ENCODE assay signal across 8 cellular contexts in genomic region chr12:51025748-51026654, GRCh38. TPM values are rescaled to one million over a fixed set of nuclear protein-coding genes. Genes with fewer than 3 reads are reported as not detected.
A peak's percentile ranks its signal among the peaks of the same experiment; 100 is the strongest.
DNase-seq lines count a peak whose midpoint lies in the region; ATAC-seq and TF ChIP-seq lines count a peak whose summit lies in the region.

SLC11A2 (minus strand) TSS chr12:51026384; CDS start chr12:51010728, 15,656 bp downstream.

- H3K27ac ChIP-seq in cardiac muscle cell = peak within 1 kb of the TSS; percentile 91
- H3K27ac ChIP-seq in parathyroid adenoma = peak within 1 kb of the TSS; percentile 95
- H3K27ac ChIP-seq in tibial artery = peak within 1 kb of the TSS; percentile 84 to 94

- H3K79me2 ChIP-seq in parathyroid adenoma = peaks cover 37% of the 10 kb centered on the region

- peak within 1 kb of the TSS; percentile 95 for H3K4me2 ChIP-seq in parathyroid adenoma (ENCODE audit: low read length)

- peak within 1 kb of the TSS; percentile 70 for H3K9ac ChIP-seq in parathyroid adenoma

- TF ChIP-seq CTCF in GM12872 (IDR thresholded peaks at IDR 0.05; ENCODE audit: insufficient read depth, low read depth, low read length) (peak; percentile 26; the same call in 1 of the 3 replicates), cardiac muscle cell (IDR thresholded peaks at IDR 0.05; ENCODE audit: low read depth, low read length) (no peak), parathyroid adenoma (IDR thresholded peaks at IDR 0.05) (peak; percentile 40), tibial artery (IDR thresholded peaks at IDR 0.05) (peak in 1 of 2 experiments; percentile 12)

- no peaks in the 10 kb centered on the region for H3K9me3 Mint-ChIP-seq in activated naive CD8-positive, alpha-beta T cell treated with anti-CD3 and anti-CD28 coated beads, Interleukin-2, amount 50 U/mL, for 24 hours

- peaks cover 2% of the 10 kb centered on the region for H3K36me3 Mint-ChIP-seq in activated naive CD8-positive, alpha-beta T cell treated with anti-CD3 and anti-CD28 coated beads, Interleukin-2, amount 50 U/mL, for 24 hours (ENCODE audit: low read depth)

- H3K36me3 ChIP-seq in cardiac muscle cell (no peaks in the 10 kb centered on the region), parathyroid adenoma (ENCODE audit: control insufficient read depth, insufficient read depth, low read length) (no peaks in the 10 kb centered on the region), tibial artery (no peaks in the 10 kb centered on the region)

- intact Hi-C loops in tibial artery (cut with DNase I; ENCODE audit: low total_unique reads) = no loop called here

- H3K27me3 Mint-ChIP-seq in activated naive CD8-positive, alpha-beta T cell treated with anti-CD3 and anti-CD28 coated beads, Interleukin-2, amount 50 U/mL, for 24 hours = no peaks in the 10 kb centered on the region

- peaks cover 57% of the 10 kb centered on the region for H3K4me1 Mint-ChIP-seq in activated naive CD8-positive, alpha-beta T cell treated with anti-CD3 and anti-CD28 coated beads, Interleukin-2, amount 50 U/mL, for 24 hours

- H3K27me3 ChIP-seq in cardiac muscle cell (no peaks in the 10 kb centered on the region), parathyroid adenoma (ENCODE audit: control insufficient read depth, insufficient read depth, low read length) (no peaks in the 10 kb centered on the region), tibial artery (no peaks in the 10 kb centered on the region)

- ATAC-seq in HG02798 (IDR thresholded peaks at IDR 0.05; ENCODE audit: poor library complexity, unreplicated experiment) = peak; percentile 97
- ATAC-seq in activated naive CD8-positive, alpha-beta T cell treated with anti-CD3 and anti-CD28 coated beads, Interleukin-2, amount 50 U/mL, for 24 hours = peak; percentile 88

- peak within 1 kb of the TSS; percentile 86 for H3K4me3 Mint-ChIP-seq in activated naive CD8-positive, alpha-beta T cell treated with anti-CD3 and anti-CD28 coated beads, Interleukin-2, amount 50 U/mL, for 24 hours

- H3K27ac Mint-ChIP-seq in activated naive CD8-positive, alpha-beta T cell treated with anti-CD3 and anti-CD28 coated beads, Interleukin-2, amount 50 U/mL, for 24 hours = peak within 1 kb of the TSS; percentile 93

- peak within 1 kb of the TSS; percentile 69 for H3K4me3 ChIP-seq in cardiac muscle cell
- peak within 1 kb of the TSS; percentile 93 for H3K4me3 ChIP-seq in parathyroid adenoma (ENCODE audit: low read depth, low read length)
- peak within 1 kb of the TSS; percentile 68 to 93 for H3K4me3 ChIP-seq in tibial artery

- H3K4me1 ChIP-seq in cardiac muscle cell (ENCODE audit: low read depth) (peaks cover 27% of the 10 kb centered on the region), parathyroid adenoma (peaks cover 9% of the 10 kb centered on the region), tibial artery (peaks cover 0 to 35% (median 21%) of the 10 kb centered on the region in 4 donors)

- no peaks in the 10 kb centered on the region for H3K9me3 ChIP-seq in cardiac muscle cell (ENCODE audit: low read depth)
- H3K9me3 ChIP-seq in parathyroid adenoma (ENCODE audit: control insufficient read depth, low read length) = no peaks in the 10 kb centered on the region
- H3K9me3 ChIP-seq in tibial artery = no peaks in the 10 kb centered on the region

- peak within 1 kb of the TSS; percentile 94 for H2AFZ ChIP-seq in parathyroid adenoma

- DNase-seq in NCI-H1436 (lab: John Stamatoyannopoulos, UW) = peak; percentile 92
- DNase-seq in SW480 (ENCODE audit: low spot score) = peak; percentile 95
- peak; percentile 93 for DNase-seq in activated naive CD8-positive, alpha-beta T cell treated with anti-CD3 and anti-CD28 coated beads, Interleukin-2, amount 50 U/mL, for 24 hours
- DNase-seq in cardiac muscle cell (ENCODE audit: low read depth in 1 of 2, low spot score in 1 of 2) = peak; percentile 96
- DNase-seq in tibial artery = peak; percentile 96 to 97

RNA-seq across cellular contexts. Expression of gene SLC11A2, which starts in this region (rescaled TPM):
- total RNA-seq in cardiac muscle cell = 26.9 and 30.5 TPM in 2 replicates
- polyA plus RNA-seq in cardiac muscle cell = 33.3 and 41.3 TPM in 2 replicates

Comparison
In these comparisons a context has a peak if more than half of its experiments do, and no peak if none do; other contexts are left out.
1. Peak in every context shown above with its lines: DNase-seq, ATAC-seq, H3K4me3 ChIP-seq and H3K27ac ChIP-seq.